27 cellular contexts compared by ENCODE assay signal in genomic region chr1:20708891-20709290, GRCh38. TPM values are rescaled to one million over a fixed set of nuclear protein-coding genes. Genes with fewer than 3 reads are reported as not detected.
DNase-seq lines count a peak whose midpoint lies in the region; ATAC-seq, FAIRE-seq and TF ChIP-seq lines count a peak whose summit lies in the region.
"Had no signal": no experiment of that assay in that cellular context is flagged by ENCODE, and none has a peak within 500 bp of the region (broad histone marks: within the 10 kb centered on the region; RNA-seq: fewer than 3 reads in every experiment).

No MANE protein-coding gene starts in this region.

- no peak overlapping the region for H3K4ac ChIP-seq in IMR-90 (ENCODE audit: low read depth, low read length)

- H3K56ac ChIP-seq in IMR-90 (ENCODE audit: extremely low read depth, insufficient read depth, low read length): no peak overlapping the region

- H2BK5ac ChIP-seq in IMR-90 (ENCODE audit: low read depth, low read length, poor library complexity, severe bottlenecking): no peak overlapping the region

- 33% methylated on average over 4 of the region's 5 CpGs for WGBS in HepG2 (ENCODE audit: low lambda C conversion rate)
- 76% methylated on average over 5 of the region's 5 CpGs for WGBS in right lobe of liver (ENCODE audit: insufficient coverage, low coverage, low lambda C conversion rate, missing lambda C conversion rate)
- 100% methylated on average over 3 of the region's 5 CpGs; no CpG with 5 or more reads in 1 of the 2 experiments for WGBS in IMR-90 (ENCODE audit: extremely low coverage in 2 of 2, insufficient read length in 1 of 2), 2 experiments
- WGBS in K562 (ENCODE audit: insufficient coverage, low coverage, missing lambda C conversion rate): 18% methylated on average over 5 of the region's 5 CpGs

- no peak for FAIRE-seq in HepG2 (lab: Jason Lieb, UNC)
- no peak for FAIRE-seq in K562 (lab: Jason Lieb, UNC)
- FAIRE-seq: A204.1, GM12878, GM12892, GM18507 had no signal

- H3K27ac ChIP-seq in HepG2 (ENCODE audit: extremely low read length, insufficient read depth, low read length) (no peak overlapping the region), right lobe of liver (no peak overlapping the region), IMR-90 (ENCODE audit: insufficient read depth, low read length) (no peak overlapping the region), K562 (ENCODE audit: extremely low read depth, low read depth, low read length) (no peak overlapping the region)
- H3K27ac ChIP-seq: BLaER1 had no signal

- no peak overlapping the region for H2BK120ac ChIP-seq in IMR-90 (ENCODE audit: low read depth, low read length)

- H3K9ac ChIP-seq in HepG2 (ENCODE audit: insufficient read depth, low read depth, low read length): no peak overlapping the region
- no peak overlapping the region for H3K9ac ChIP-seq in IMR-90 (ENCODE audit: low read depth, low read length)
- H3K9ac ChIP-seq in K562 (ENCODE audit: insufficient read depth in 1 of 2, low read depth in 2 of 2, low read length in 2 of 2): no peak overlapping the region
- H3K9ac ChIP-seq: BLaER1 had no signal

- H2AFZ ChIP-seq in HepG2 (ENCODE audit: low read length): no peak overlapping the region
- H2AFZ ChIP-seq in IMR-90 (replicated peaks; ENCODE audit: low read length, poor library complexity): no peak overlapping the region
- no peak overlapping the region for H2AFZ ChIP-seq in K562 (ENCODE audit: low read depth, low read length)

- CTCF ChIA-PET in HepG2 (lab: Yijun Ruan, JAX; ENCODE audit: low intra/inter-chr PET ratio, low total read pairs) (no interaction called here), IMR-90 (lab: Yijun Ruan, JAX) (no interaction called here), K562 (lab: Yijun Ruan, JAX; ENCODE audit: low intra/inter-chr PET ratio) (no interaction called here)

- TF ChIP-seq RAD21 in HepG2 (CRISPR knock-in tag; IDR thresholded peaks at IDR 0.05): no peak
- no peak for TF ChIP-seq RAD21 in IMR-90 (IDR thresholded peaks at IDR 0.05; ENCODE audit: low read length)
- TF ChIP-seq RAD21 in K562 (CRISPR knock-in tag; conservative IDR thresholded peaks at IDR 0.05 in 1 of 2, IDR thresholded peaks at IDR 0.05 in 1 of 2): no peak

- ATAC-seq in HepG2 (no peak), right lobe of liver (no peak), IMR-90 (ENCODE audit: low read depth) (no peak), K562 (no peak), GM21381 (IDR thresholded peaks at IDR 0.05; ENCODE audit: unreplicated experiment) (no peak)
- ATAC-seq: GM12878 had no signal

- TF ChIP-seq POLR2A in HepG2 (IDR thresholded peaks at IDR 0.05; ENCODE audit: insufficient read depth in 1 of 2, low read depth in 2 of 2, low read length in 2 of 2) (no peak), right lobe of liver (IDR thresholded peaks at IDR 0.05) (no peak), IMR-90 (IDR thresholded peaks at IDR 0.05; ENCODE audit: low read depth, low read length) (no peak), K562 (conservative IDR thresholded peaks at IDR 0.05) (no peak)

- no peak overlapping the region for H4K91ac ChIP-seq in IMR-90 (ENCODE audit: insufficient read depth, low read depth, low read length)

- no peak overlapping the region for H3K23ac ChIP-seq in IMR-90 (ENCODE audit: low read depth, low read length)

- intact Hi-C loops in HepG2 (cut with micrococcal nuclease; ENCODE audit: unreplicated experiment): no loop called here
- intact Hi-C loops in right lobe of liver (cut with DNase I): no loop called here
- intact Hi-C loops in IMR-90 (cut with micrococcal nuclease): no loop called here
- intact Hi-C loops in K562 (cut with micrococcal nuclease): no loop called here

- no peak overlapping the region for H2BK20ac ChIP-seq in IMR-90 (ENCODE audit: low read depth, low read length)

- TF ChIP-seq EP300 in HepG2 (IDR thresholded peaks at IDR 0.05; ENCODE audit: low read depth in 2 of 2, low read length in 2 of 2) (no peak), HepG2 (CRISPR knock-in tag; IDR thresholded peaks at IDR 0.05; ENCODE audit: borderline replicate concordance) (no peak), K562 (IDR thresholded peaks at IDR 0.05; ENCODE audit: low read length) (no peak)

- H3K4me3 ChIP-seq in HepG2 (replicated peaks in 1 of 3; ENCODE audit: insufficient read depth in 1 of 3, low read depth in 2 of 3, low read length in 3 of 3) (no peak overlapping the region), right lobe of liver (no peak overlapping the region), IMR-90 (ENCODE audit: insufficient read depth, low read depth, low read length) (no peak overlapping the region), K562 (no peak overlapping the region)
- H3K4me3 ChIP-seq: BLaER1, GM12878 had no signal

- 0 out of 5 replicates have a peak, but pooled peaks cover 0 to 3% of the 10 kb centered on the region in 2 experiments for H3K27me3 ChIP-seq in HepG2 (ENCODE audit: control insufficient read depth in 1 of 2, insufficient read depth in 2 of 2, low read length in 2 of 2)
- no peaks in the 10 kb centered on the region for H3K27me3 ChIP-seq in right lobe of liver
- no peaks in the 10 kb centered on the region for H3K27me3 ChIP-seq in IMR-90 (ENCODE audit: control insufficient read depth, insufficient read depth, low read length)
- peaks cover 9 to 50% of the 10 kb centered on the region in 2 experiments; a peak in 4 of 5 replicates for H3K27me3 ChIP-seq in K562 (ENCODE audit: control insufficient read depth in 2 of 2, insufficient read depth in 2 of 2, low read length in 2 of 2)
- H3K27me3 ChIP-seq: BE2C, BLaER1 had no signal

- dilution Hi-C loops in IMR-90 (cut with HindIII; ENCODE audit: low sequenced_read_pairs, unreplicated experiment): no loop called here

- H4K5ac ChIP-seq in IMR-90 (ENCODE audit: low read depth, low read length): no peak overlapping the region

- in situ Hi-C loops in HepG2 (cut with HindIII; ENCODE audit: extremely low pct_ligation_motif_present, low pct_unique_long_range_greater_than_20kb) (no loop called here), IMR-90 (cut with MboI; ENCODE audit: low sequenced_read_pairs) (no loop called here), K562 (cut with MboI) (loop anchor here (10.0 kb wide), 1 partner anchor 656 kb away; no protein-coding TSS in a partner anchor)

- peaks cover 26% of the 10 kb centered on the region for H3K4me1 ChIP-seq in HepG2 (ENCODE audit: insufficient read depth, low read length)
- H3K4me1 ChIP-seq in right lobe of liver: no peaks in the 10 kb centered on the region
- no peaks in the 10 kb centered on the region for H3K4me1 ChIP-seq in IMR-90 (ENCODE audit: control insufficient read depth, insufficient read depth, low read length)
- peaks cover 5 to 33% of the 10 kb centered on the region in 2 experiments; a peak in 3 of 5 replicates for H3K4me1 ChIP-seq in K562 (replicated peaks in 1 of 2; ENCODE audit: control insufficient read depth in 2 of 2, insufficient read depth in 2 of 2, low read length in 2 of 2)
- H3K4me1 ChIP-seq: BE2C had no signal

- H3K4me2 ChIP-seq in HepG2 (ENCODE audit: low read depth, low read length) (no peak overlapping the region), IMR-90 (ENCODE audit: low read depth, low read length) (no peak overlapping the region), K562 (ENCODE audit: insufficient read depth, low read length) (no peak overlapping the region)
- H3K4me2 ChIP-seq: BLaER1 had no signal

- no peaks in the 10 kb centered on the region for H3K79me1 ChIP-seq in IMR-90 (ENCODE audit: low read depth in 1 of 2, low read length in 2 of 2)

- no peak overlapping the region for H3K18ac ChIP-seq in IMR-90 (ENCODE audit: low read depth, low read length)

- DNase-seq in HepG2 (ENCODE audit: low spot score): no peak
- DNase-seq in right lobe of liver: no peak
- no peak for DNase-seq in IMR-90
- no peak for DNase-seq in K562 (ENCODE audit: extremely low read depth in 1 of 4, low spot score in 3 of 4)
- no peak for DNase-seq in activated naive CD4-positive, alpha-beta T cell treated with Interleukin-2 at 50 U/mL for 16 hours
- DNase-seq: 8988T; ACHN; BE2C; C1 segment of cervical spinal cord; CD4-positive, alpha-beta memory T cell; CD4-positive, CD25-positive, alpha-beta regulatory T cell; CD8-positive, alpha-beta memory T cell; COR-L47; DMS 273 treated with DMSO at 0.1 percent for 48 hours; DMS153; DMS53; DMS79; DND-41; EL; GDM1 had no signal

- H4K8ac ChIP-seq in IMR-90 (ENCODE audit: low read depth in 2 of 2, low read length in 2 of 2): no peak overlapping the region

- H4K20me1 ChIP-seq in HepG2 (ENCODE audit: insufficient read depth, low read length) (no peaks in the 10 kb centered on the region), IMR-90 (ENCODE audit: insufficient read depth, low read length) (no peaks in the 10 kb centered on the region; the same call in 1 of the 2 replicates), K562 (replicated peaks; ENCODE audit: control insufficient read depth, insufficient read depth, low read length) (peaks cover 5% of the 10 kb centered on the region)
- H4K20me1 ChIP-seq: BLaER1 had no signal

- TF ChIP-seq CTCF in HepG2 (CRISPR knock-in tag; IDR thresholded peaks at IDR 0.05) (no peak), right lobe of liver (IDR thresholded peaks at IDR 0.05) (no peak), IMR-90 (conservative IDR thresholded peaks at IDR 0.05; ENCODE audit: low read depth, low read length) (no peak), K562 (IDR thresholded peaks at IDR 0.05 in 2 of 3, conservative IDR thresholded peaks at IDR 0.05 in 1 of 3; ENCODE audit: insufficient read depth in 2 of 3, low read depth in 1 of 3, low read length in 3 of 3) (no peak)

- no peaks in the 10 kb centered on the region for H3K9me1 ChIP-seq in IMR-90 (ENCODE audit: insufficient read depth, low read length)
- peaks cover 2% of the 10 kb centered on the region for H3K9me1 ChIP-seq in K562 (ENCODE audit: control insufficient read depth, insufficient read depth, low read length)

- POLR2A ChIA-PET in HepG2 (lab: Yijun Ruan, JAX) (no interaction called here), IMR-90 (lab: Charles Lee; ENCODE audit: unreplicated experiment) (no interaction called here), K562 (lab: Yijun Ruan, JAX) (no interaction called here)

- BruUV-seq in HepG2 (replicated peaks; lab: Mats Ljungman, UMichigan): no TSS peak
- BruUV-seq in IMR-90 (replicated peaks; lab: Mats Ljungman, UMichigan): no TSS peak
- BruUV-seq in K562 (replicated peaks; lab: Mats Ljungman, UMichigan): no TSS peak

- H2AK5ac ChIP-seq in IMR-90 (ENCODE audit: low read depth, low read length): no peak overlapping the region

- H3K36me3 ChIP-seq in HepG2 (replicated peaks in 1 of 2; ENCODE audit: control insufficient read depth in 1 of 2, insufficient read depth in 2 of 2, low read length in 2 of 2) (no peaks in the 10 kb centered on the region), right lobe of liver (no peaks in the 10 kb centered on the region), IMR-90 (ENCODE audit: control insufficient read depth, insufficient read depth, low read length) (no peaks in the 10 kb centered on the region), K562 (ENCODE audit: control insufficient read depth, insufficient read depth, low read length) (no peaks in the 10 kb centered on the region)
- H3K36me3 ChIP-seq: BE2C, BLaER1 had no signal

- H3K79me2 ChIP-seq in HepG2 (ENCODE audit: insufficient read depth, low read length) (no peaks in the 10 kb centered on the region), K562 (ENCODE audit: control insufficient read depth, insufficient read depth, low read length) (no peaks in the 10 kb centered on the region)

- no peak overlapping the region for H3K14ac ChIP-seq in IMR-90 (replicated peaks; ENCODE audit: low read depth, low read length)

- H3K9me3 ChIP-seq in HepG2 (ENCODE audit: low read length) (no peaks in the 10 kb centered on the region), right lobe of liver (no peaks in the 10 kb centered on the region), IMR-90 (ENCODE audit: control insufficient read depth, insufficient read depth, low read length) (no peaks in the 10 kb centered on the region), K562 (replicated peaks; ENCODE audit: control insufficient read depth, insufficient read depth, low read depth, low read length) (no peaks in the 10 kb centered on the region; the same call in 1 of the 2 replicates)
- H3K9me3 ChIP-seq: BE2C, BLaER1 had no signal

- H2AK9ac ChIP-seq in IMR-90 (replicated peaks; ENCODE audit: low read depth, low read length, poor library complexity): peak overlapping the region; percentile 37

- no peak overlapping the region for H2BK15ac ChIP-seq in IMR-90 (ENCODE audit: low read depth, low read length)

RNA-seq across cellular contexts. Expression of gene KIF17, which starts 8.9 kb away (rescaled TPM):
- total RNA-seq in HepG2 (2016; rRNA removed; fragmentation: Illumina TruSeq; extraction: Trizol) (0.24 and 0.25 TPM in 2 replicates), right lobe of liver (1 to 10 TPM; 1.0 to 3.2 (median 1.3) TPM), IMR-90 (2012; rRNA removed) (4.5 and 4.7 TPM in 2 replicates), K562 (2014; rRNA removed) (0.12 TPM in 1 of 2 replicates, not detected in the other), K562 (2014; rRNA removed; fragmentation: Illumina TruSeq; extraction: Trizol) (not detected in 2 replicates), K562 (2015; rRNA removed; fragmentation: Illumina TruSeq; extraction: Trizol) (not detected in 2 replicates), K562 (2021) (0.11 and 0.47 TPM in 2 replicates)
- not detected in 2 replicates for total RNA-seq in HepG2 (2016; cell fraction: cytosol; rRNA removed; fragmentation: Illumina TruSeq; extraction: Trizol; ENCODE audit: low read depth)
- total RNA-seq in HepG2 (2016; cell fraction: insoluble cytoplasmic fraction; rRNA removed; fragmentation: Illumina TruSeq; extraction: Trizol): 0.13 and 0.27 TPM in 2 replicates
- 0.34 TPM in 1 of 2 replicates, not detected in the other for total RNA-seq in HepG2 (2016; cell fraction: membrane; rRNA removed; fragmentation: Illumina TruSeq; extraction: Trizol)
- 0.16 TPM in 1 of 2 replicates, not detected in the other for total RNA-seq in HepG2 (2016; cell fraction: nucleus; rRNA removed; fragmentation: Illumina TruSeq; extraction: Trizol)
- polyA plus RNA-seq in HepG2 (2011; rRNA removed) (0.44 and 0.52 TPM in 2 replicates), IMR-90 (2012; rRNA removed) (5.7 and 6.5 TPM in 2 replicates), K562 (2011; rRNA removed) (0.08 and 0.10 TPM in 2 replicates), K562 (2014; fragmentation: Illumina TruSeq; extraction: Trizol) (0.04 TPM in 1 of 2 replicates, not detected in the other), K562 (2014; fragmentation: Nextera tagmentation; extraction: Ambion mirVana) (under 1 TPM in 1 of 2 experiments, not detected in 1; 0.04 TPM), K562 (2014; rRNA removed) (0.27 TPM in 1 of 2 replicates, not detected in the other)
- 0.27 and 0.36 TPM in 2 replicates for polyA plus RNA-seq in HepG2 (2011; cell fraction: cytosol; rRNA removed)
- 0.63 and 0.69 TPM in 2 replicates for polyA plus RNA-seq in HepG2 (2011; cell fraction: nucleus; rRNA removed)
- polyA plus RNA-seq in HepG2 (2012): 0.35 and 0.60 TPM in 2 replicates
- 0.11 and 0.24 TPM in 2 replicates for polyA plus RNA-seq in HepG2 (2016; cell fraction: cytosol; fragmentation: Illumina TruSeq; extraction: Trizol; ENCODE audit: low read depth)
- polyA plus RNA-seq in HepG2 (2016; cell fraction: insoluble cytoplasmic fraction; fragmentation: Illumina TruSeq; extraction: Trizol; ENCODE audit: low read depth): 0.21 TPM in 1 of 2 replicates, not detected in the other
- 0.14 and 0.47 TPM in 2 replicates for polyA plus RNA-seq in HepG2 (2016; cell fraction: membrane; fragmentation: Illumina TruSeq; extraction: Trizol; ENCODE audit: low read depth)
- 0.36 TPM in 1 of 2 replicates, not detected in the other for polyA plus RNA-seq in HepG2 (2016; cell fraction: nucleus; fragmentation: Illumina TruSeq; extraction: Trizol; ENCODE audit: insufficient read depth, low read depth)
- polyA minus RNA-seq in HepG2 (2011; rRNA and poly(A)+ RNA removed; ENCODE audit: low replicate concordance): 0.78 TPM in 1 of 2 replicates, not detected in the other
- polyA minus RNA-seq in HepG2 (2011; cell fraction: cytosol; rRNA and poly(A)+ RNA removed): not detected in 2 replicates
- 0.52 and 0.62 TPM in 2 replicates for polyA minus RNA-seq in HepG2 (2011; cell fraction: nucleus; rRNA and poly(A)+ RNA removed)
- polyA plus RNA-seq in IMR-90 (2012; cell fraction: cytosol; rRNA removed): 4.6 and 6.0 TPM in 2 replicates
- polyA plus RNA-seq in IMR-90 (2012; cell fraction: nucleus; rRNA removed; ENCODE audit: low replicate concordance): 8.5 and 11.5 TPM in 2 replicates
- 0.69 TPM in 1 of 2 replicates, not detected in the other for total RNA-seq in K562 (2011; cell fraction: chromatin; rRNA removed; ENCODE audit: low replicate concordance)
- 0.50 and 0.66 TPM in 2 replicates for total RNA-seq in K562 (2011; cell fraction: nucleolus; rRNA removed)
- 0.22 TPM in 1 of 2 replicates, not detected in the other for total RNA-seq in K562 (2011; cell fraction: nucleoplasm; rRNA removed)
- 0.06 and 0.31 TPM in 2 replicates for polyA plus RNA-seq in K562 (2011; cell fraction: cytosol; rRNA removed)
- polyA plus RNA-seq in K562 (2011; cell fraction: nucleus; rRNA removed): 0.17 and 0.50 TPM in 2 replicates
- 0.10 and 0.28 TPM in 2 replicates for polyA plus RNA-seq in K562 (2012)
- 0.36 and 0.46 TPM in 2 replicates for polyA minus RNA-seq in K562 (2011; rRNA and poly(A)+ RNA removed)
- 0.29 TPM in 1 of 2 replicates, not detected in the other for polyA minus RNA-seq in K562 (2011; cell fraction: cytosol; rRNA and poly(A)+ RNA removed)
- polyA minus RNA-seq in K562 (2011; cell fraction: nucleus; rRNA and poly(A)+ RNA removed): 0.11 and 0.27 TPM in 2 replicates
- total RNA-seq: CD4-positive, alpha-beta memory T cell; CD4-positive, CD25-positive, alpha-beta regulatory T cell; CD8-positive, alpha-beta memory T cell had no signal
- polyA plus RNA-seq: CD14-positive monocyte; CD4-positive, alpha-beta memory T cell; CD4-positive, CD25-positive, alpha-beta regulatory T cell; CD8-positive, alpha-beta memory T cell had no signal

RNA-seq across cellular contexts. Expression of gene SH2D5, which starts 23.6 kb away (rescaled TPM):
- total RNA-seq in HepG2 (2016; rRNA removed; fragmentation: Illumina TruSeq; extraction: Trizol) (1.7 and 3.4 TPM in 2 replicates), right lobe of liver (1 to 10 TPM in 2 of 6 experiments, under 1 TPM in 1, not detected in 3; 0.80 to 1.8 (median 1.4) TPM), IMR-90 (2012; rRNA removed) (6.7 and 7.2 TPM in 2 replicates), K562 (2014; rRNA removed) (not detected in 2 replicates), K562 (2014; rRNA removed; fragmentation: Illumina TruSeq; extraction: Trizol) (not detected in 2 replicates), K562 (2015; rRNA removed; fragmentation: Illumina TruSeq; extraction: Trizol) (0.04 TPM in 1 of 2 replicates, not detected in the other), K562 (2021) (0.11 TPM in 1 of 2 replicates, not detected in the other)
- 0.20 and 0.26 TPM in 2 replicates for total RNA-seq in HepG2 (2016; cell fraction: cytosol; rRNA removed; fragmentation: Illumina TruSeq; extraction: Trizol; ENCODE audit: low read depth)
- 1.6 and 2.0 TPM in 2 replicates for total RNA-seq in HepG2 (2016; cell fraction: insoluble cytoplasmic fraction; rRNA removed; fragmentation: Illumina TruSeq; extraction: Trizol)
- 1.4 and 1.8 TPM in 2 replicates for total RNA-seq in HepG2 (2016; cell fraction: membrane; rRNA removed; fragmentation: Illumina TruSeq; extraction: Trizol)
- total RNA-seq in HepG2 (2016; cell fraction: nucleus; rRNA removed; fragmentation: Illumina TruSeq; extraction: Trizol): 1.8 and 2.2 TPM in 2 replicates
- polyA plus RNA-seq in HepG2 (2011; rRNA removed) (1.2 and 1.4 TPM in 2 replicates), IMR-90 (2012; rRNA removed) (13.5 and 14.4 TPM in 2 replicates), K562 (2011; rRNA removed) (0.03 and 0.06 TPM in 2 replicates), K562 (2014; fragmentation: Illumina TruSeq; extraction: Trizol) (0.10 TPM in 1 of 2 replicates, not detected in the other), K562 (2014; fragmentation: Nextera tagmentation; extraction: Ambion mirVana) (not detected), K562 (2014; rRNA removed) (not detected in 2 replicates)
- polyA plus RNA-seq in HepG2 (2011; cell fraction: cytosol; rRNA removed): 0.87 and 0.92 TPM in 2 replicates
- 7.0 and 10.0 TPM in 2 replicates for polyA plus RNA-seq in HepG2 (2011; cell fraction: nucleus; rRNA removed)
- 0.94 and 1.8 TPM in 2 replicates for polyA plus RNA-seq in HepG2 (2012)
- polyA plus RNA-seq in HepG2 (2016; cell fraction: cytosol; fragmentation: Illumina TruSeq; extraction: Trizol; ENCODE audit: low read depth): 0.29 and 0.55 TPM in 2 replicates
- polyA plus RNA-seq in HepG2 (2016; cell fraction: insoluble cytoplasmic fraction; fragmentation: Illumina TruSeq; extraction: Trizol; ENCODE audit: low read depth): 0.69 and 1.5 TPM in 2 replicates
- polyA plus RNA-seq in HepG2 (2016; cell fraction: membrane; fragmentation: Illumina TruSeq; extraction: Trizol; ENCODE audit: low read depth): 0.64 and 0.86 TPM in 2 replicates
- 4.8 and 5.7 TPM in 2 replicates for polyA plus RNA-seq in HepG2 (2016; cell fraction: nucleus; fragmentation: Illumina TruSeq; extraction: Trizol; ENCODE audit: insufficient read depth, low read depth)
- 0.05 and 0.76 TPM in 2 replicates for polyA minus RNA-seq in HepG2 (2011; rRNA and poly(A)+ RNA removed; ENCODE audit: low replicate concordance)
- polyA minus RNA-seq in HepG2 (2011; cell fraction: cytosol; rRNA and poly(A)+ RNA removed): 0.40 and 1.4 TPM in 2 replicates
- 0.77 and 0.87 TPM in 2 replicates for polyA minus RNA-seq in HepG2 (2011; cell fraction: nucleus; rRNA and poly(A)+ RNA removed)
- 7.8 and 10.5 TPM in 2 replicates for polyA plus RNA-seq in IMR-90 (2012; cell fraction: cytosol; rRNA removed)
- polyA plus RNA-seq in IMR-90 (2012; cell fraction: nucleus; rRNA removed; ENCODE audit: low replicate concordance): 48.2 and 69.5 TPM in 2 replicates
- 0.25 TPM in 1 of 2 replicates, not detected in the other for total RNA-seq in K562 (2011; cell fraction: chromatin; rRNA removed; ENCODE audit: low replicate concordance)
- 0.17 and 0.26 TPM in 2 replicates for total RNA-seq in K562 (2011; cell fraction: nucleolus; rRNA removed)
- 0.22 TPM in 1 of 2 replicates, not detected in the other for total RNA-seq in K562 (2011; cell fraction: nucleoplasm; rRNA removed)
- polyA plus RNA-seq in K562 (2011; cell fraction: cytosol; rRNA removed): 0.03 TPM in 1 of 2 replicates, not detected in the other
- 0.13 and 0.15 TPM in 2 replicates for polyA plus RNA-seq in K562 (2011; cell fraction: nucleus; rRNA removed)
- polyA plus RNA-seq in K562 (2012): not detected in 2 replicates
- polyA minus RNA-seq in K562 (2011; rRNA and poly(A)+ RNA removed): not detected in 2 replicates
- not detected in 2 replicates for polyA minus RNA-seq in K562 (2011; cell fraction: cytosol; rRNA and poly(A)+ RNA removed)
- polyA minus RNA-seq in K562 (2011; cell fraction: nucleus; rRNA and poly(A)+ RNA removed): 0.13 TPM in 1 of 2 replicates, not detected in the other
- total RNA-seq: CD4-positive, CD25-positive, alpha-beta regulatory T cell had no signal
- polyA plus RNA-seq: CD14-positive monocyte; CD4-positive, alpha-beta memory T cell; CD4-positive, CD25-positive, alpha-beta regulatory T cell; CD8-positive, alpha-beta memory T cell had no signal

RNA-seq across cellular contexts. Expression of gene DDOST, which starts 47.7 kb away (rescaled TPM):
- total RNA-seq in HepG2 (2016; rRNA removed; fragmentation: Illumina TruSeq; extraction: Trizol): 167 and 335 TPM in 2 replicates
- total RNA-seq in HepG2 (2016; cell fraction: cytosol; rRNA removed; fragmentation: Illumina TruSeq; extraction: Trizol; ENCODE audit: low read depth): 55.5 and 58.3 TPM in 2 replicates
- total RNA-seq in HepG2 (2016; cell fraction: insoluble cytoplasmic fraction; rRNA removed; fragmentation: Illumina TruSeq; extraction: Trizol): 152 and 344 TPM in 2 replicates
- total RNA-seq in HepG2 (2016; cell fraction: membrane; rRNA removed; fragmentation: Illumina TruSeq; extraction: Trizol): 109 and 116 TPM in 2 replicates
- total RNA-seq in HepG2 (2016; cell fraction: nucleus; rRNA removed; fragmentation: Illumina TruSeq; extraction: Trizol): 220 and 261 TPM in 2 replicates
- polyA plus RNA-seq in HepG2 (2011; rRNA removed): 485 and 494 TPM in 2 replicates
- 512 and 565 TPM in 2 replicates for polyA plus RNA-seq in HepG2 (2011; cell fraction: cytosol; rRNA removed)
- 123 and 124 TPM in 2 replicates for polyA plus RNA-seq in HepG2 (2011; cell fraction: nucleus; rRNA removed)
- 190 and 241 TPM in 2 replicates for polyA plus RNA-seq in HepG2 (2012)
- polyA plus RNA-seq in HepG2 (2016; cell fraction: cytosol; fragmentation: Illumina TruSeq; extraction: Trizol; ENCODE audit: low read depth): 62.9 and 71.0 TPM in 2 replicates
- 137 and 148 TPM in 2 replicates for polyA plus RNA-seq in HepG2 (2016; cell fraction: insoluble cytoplasmic fraction; fragmentation: Illumina TruSeq; extraction: Trizol; ENCODE audit: low read depth)
- polyA plus RNA-seq in HepG2 (2016; cell fraction: membrane; fragmentation: Illumina TruSeq; extraction: Trizol; ENCODE audit: low read depth): 92.2 and 98.9 TPM in 2 replicates
- polyA plus RNA-seq in HepG2 (2016; cell fraction: nucleus; fragmentation: Illumina TruSeq; extraction: Trizol; ENCODE audit: insufficient read depth, low read depth): 331 and 354 TPM in 2 replicates
- 116 and 435 TPM in 2 replicates for polyA minus RNA-seq in HepG2 (2011; rRNA and poly(A)+ RNA removed; ENCODE audit: low replicate concordance)
- polyA minus RNA-seq in HepG2 (2011; cell fraction: cytosol; rRNA and poly(A)+ RNA removed): 152 TPM in 2 replicates
- polyA minus RNA-seq in HepG2 (2011; cell fraction: nucleus; rRNA and poly(A)+ RNA removed): 85.1 and 101 TPM in 2 replicates
- total RNA-seq in right lobe of liver: 100 to 1,000 TPM in 3 of 6 experiments, 10 to 100 TPM in 3; 53.0 to 132 (median 100) TPM
- 155 and 179 TPM in 2 replicates for total RNA-seq in IMR-90 (2012; rRNA removed)
- 414 and 477 TPM in 2 replicates for polyA plus RNA-seq in IMR-90 (2012; rRNA removed)
- 234 and 424 TPM in 2 replicates for polyA plus RNA-seq in IMR-90 (2012; cell fraction: cytosol; rRNA removed)
- 92.6 and 119 TPM in 2 replicates for polyA plus RNA-seq in IMR-90 (2012; cell fraction: nucleus; rRNA removed; ENCODE audit: low replicate concordance)
- 175 and 296 TPM in 2 replicates for total RNA-seq in K562 (2011; cell fraction: chromatin; rRNA removed; ENCODE audit: low replicate concordance)
- total RNA-seq in K562 (2011; cell fraction: nucleolus; rRNA removed): 446 and 467 TPM in 2 replicates
- 312 and 382 TPM in 2 replicates for total RNA-seq in K562 (2011; cell fraction: nucleoplasm; rRNA removed)
- 209 and 254 TPM in 2 replicates for total RNA-seq in K562 (2014; rRNA removed)
- total RNA-seq in K562 (2014; rRNA removed; fragmentation: Illumina TruSeq; extraction: Trizol): 148 and 173 TPM in 2 replicates
- total RNA-seq in K562 (2015; rRNA removed; fragmentation: Illumina TruSeq; extraction: Trizol): 240 and 241 TPM in 2 replicates
- 204 and 214 TPM in 2 replicates for total RNA-seq in K562 (2021)
- 260 and 287 TPM in 2 replicates for polyA plus RNA-seq in K562 (2011; rRNA removed)
- 342 and 406 TPM in 2 replicates for polyA plus RNA-seq in K562 (2011; cell fraction: cytosol; rRNA removed)
- polyA plus RNA-seq in K562 (2011; cell fraction: nucleus; rRNA removed): 69.7 and 99.0 TPM in 2 replicates
- polyA plus RNA-seq in K562 (2012): 227 and 356 TPM in 2 replicates
- 255 and 267 TPM in 2 replicates for polyA plus RNA-seq in K562 (2014; fragmentation: Illumina TruSeq; extraction: Trizol)
- 100 to 1,000 TPM; 185 to 306 TPM for polyA plus RNA-seq in K562 (2014; fragmentation: Nextera tagmentation; extraction: Ambion mirVana)
- 222 and 268 TPM in 2 replicates for polyA plus RNA-seq in K562 (2014; rRNA removed)
- polyA minus RNA-seq in K562 (2011; rRNA and poly(A)+ RNA removed): 217 and 219 TPM in 2 replicates
- polyA minus RNA-seq in K562 (2011; cell fraction: cytosol; rRNA and poly(A)+ RNA removed): 93.0 and 124 TPM in 2 replicates
- polyA minus RNA-seq in K562 (2011; cell fraction: nucleus; rRNA and poly(A)+ RNA removed): 35.7 and 64.2 TPM in 2 replicates

Comparison
In these comparisons a context has a peak if more than half of its experiments do, and no peak if none do; other contexts are left out.
1. Of the 241 proteins assayed by ChIP-seq in both HepG2 and K562: peak only in HepG2: none; only in K562: HDAC2, KDM1A and ZNF121; in both: none; in neither: 238.